In genomic region chr21:37647781-37648180, GRCh38 we compare ENCODE assay signal across 19 cellular contexts.
"Had no signal": no experiment of that assay in that cellular context is flagged by ENCODE, and none has a peak within 500 bp of the region (broad histone marks: within the 10 kb centered on the region; RNA-seq: fewer than 3 reads in every experiment).

No MANE protein-coding gene starts in this region.

- H3K36me3 ChIP-seq: lower lobe of right lung, sigmoid colon, upper lobe of left lung had no signal

- FAIRE-seq: frontal cortex had no signal

- H3K27ac ChIP-seq: coronary artery, lower lobe of right lung, testis, upper lobe of left lung had no signal

- DNase-seq: activated CD4-positive, alpha-beta T cell treated with anti-CD3 and anti-CD28 coated beads for 1 hour; activated naive CD4-positive, alpha-beta T cell treated with Interleukin-2 at 50 U/mL for 16 hours; activated naive CD8-positive, alpha-beta T cell treated with anti-CD3 and anti-CD28 coated beads for 36 hours; activated T-cell treated with anti-CD3 and anti-CD28 coated beads, Interleukin-2, amount 50 U/mL, for 1 hour; cerebellar nuclear complex; hypothalamus; lower lobe of right lung; naive thymus-derived CD4-positive, alpha-beta T cell; retina; sigmoid colon; stimulated activated CD4-positive, alpha-beta T cell treated with anti-CD3 and anti-CD28 coated beads, Interleukin-15, amount 100 ng/mL, for 24 hours; stimulated activated CD8-positive, alpha-beta memory T cell treated with anti-CD3 and anti-CD28 coated beads, Interleukin-4, amount 100 ng/mL, for 48 hours; stimulated activated naive CD4-positive, alpha-beta T cell; T-cell; testis; upper lobe of left lung had no signal

- H3K4me2 ChIP-seq: smooth muscle cell had no signal

- H3K9me3 ChIP-seq: lower lobe of right lung, sigmoid colon, testis, upper lobe of left lung had no signal

- H3K27me3 ChIP-seq: sigmoid colon, testis, upper lobe of left lung had no signal

- H3K4me1 ChIP-seq: lower lobe of right lung, testis, upper lobe of left lung had no signal

- H3K4me3 ChIP-seq: coronary artery, lower lobe of right lung, sigmoid colon, smooth muscle cell, testis, upper lobe of left lung had no signal
